Comparison of ENCODE assay signal across 30 cellular contexts in genomic region chr14:100721568-100721967, GRCh38. TPM values are rescaled to one million over a fixed set of nuclear protein-coding genes. Genes with fewer than 3 reads are reported as not detected.
"Had no signal": no experiment of that assay in that cellular context is flagged by ENCODE, and none has a peak within 500 bp of the region (broad histone marks: within the 10 kb centered on the region; RNA-seq: fewer than 3 reads in every experiment).

No MANE protein-coding gene starts in this region.

- H3K36me3 ChIP-seq: heart right ventricle, left lung, neutrophil, right atrium auricular region, spleen, tibial artery had no signal

- H3K9ac ChIP-seq: parathyroid adenoma had no signal

- H3K4me3 Mint-ChIP-seq: naive thymus-derived CD4-positive, alpha-beta T cell; stimulated activated memory B cell treated with anti-CD40 and anti-IgM and Interleukin-4, amounts not matched to agents 10 μg/mL and 1 μg/mL and 100 μg/mL, for 72 hours; type B pancreatic cell had no signal

- ATAC-seq: heart right ventricle; left cardiac atrium; left lung; naive thymus-derived CD4-positive, alpha-beta T cell; sciatic nerve; stimulated activated memory B cell treated with anti-CD40 and anti-IgM and Interleukin-4, amounts not matched to agents 10 μg/mL and 1 μg/mL and 100 μg/mL, for 72 hours; stimulated activated naive CD8-positive, alpha-beta T cell treated with anti-CD3 and anti-CD28 coated beads, Interleukin-15, Interleukin-2, amounts not matched to agents 100 U/mL and 50 U/mL, for 24 hours had no signal

- H3K9me3 ChIP-seq: left lung, neutrophil, right atrium auricular region, spleen, testis, tibial artery had no signal

- DNase-seq: dorsolateral prefrontal cortex; effector CD4-positive, alpha-beta T cell; foreskin melanocyte; glutamatergic neuron; heart right ventricle; hippocampal formation; left cardiac atrium; mammary epithelial cell; mesendoderm; midbrain; naive thymus-derived CD4-positive, alpha-beta T cell; spleen; stimulated activated CD4-positive, alpha-beta T cell treated with anti-CD3 and anti-CD28 coated beads, Interleukin-4, amount 100 ng/mL, for 4 hours; stimulated activated naive CD8-positive, alpha-beta T cell treated with anti-CD3 and anti-CD28 coated beads, Interleukin-15, Interleukin-2, amounts not matched to agents 100 U/mL and 50 U/mL, for 24 hours; substantia nigra; testis; tibial artery had no signal

- H2AFZ ChIP-seq: parathyroid adenoma had no signal

- H3K27ac ChIP-seq: dorsolateral prefrontal cortex, heart right ventricle, left lung, neutrophil, parathyroid adenoma, right atrium auricular region, spleen, testis, tibial artery had no signal

- H3K4me1 Mint-ChIP-seq: stimulated activated memory B cell treated with anti-CD40 and anti-IgM and Interleukin-4, amounts not matched to agents 10 μg/mL and 1 μg/mL and 100 μg/mL, for 72 hours had no signal

- FAIRE-seq: colon, islet of Langerhans had no signal

- H3K27ac Mint-ChIP-seq: naive thymus-derived CD4-positive, alpha-beta T cell; progenitor cell of endocrine pancreas; stimulated activated memory B cell treated with anti-CD40 and anti-IgM and Interleukin-4, amounts not matched to agents 10 μg/mL and 1 μg/mL and 100 μg/mL, for 72 hours; type B pancreatic cell had no signal

- H3K4me3 ChIP-seq: dorsolateral prefrontal cortex, heart right ventricle, left lung, right atrium auricular region, spleen, testis, tibial artery had no signal

- H3K36me3 Mint-ChIP-seq: naive thymus-derived CD4-positive, alpha-beta T cell; stimulated activated memory B cell treated with anti-CD40 and anti-IgM and Interleukin-4, amounts not matched to agents 10 μg/mL and 1 μg/mL and 100 μg/mL, for 72 hours had no signal

- H3K27me3 ChIP-seq: right atrium auricular region, testis had no signal

- H3K79me2 ChIP-seq: parathyroid adenoma had no signal

- H3K9me3 Mint-ChIP-seq: type B pancreatic cell had no signal

- H3K4me1 ChIP-seq: heart right ventricle, left lung, parathyroid adenoma, right atrium auricular region, testis, tibial artery had no signal

RNA-seq across cellular contexts. Expression of gene DLK1, which starts 5.1 kb away (rescaled TPM):
- total RNA-seq: kidney epithelial cell; lower leg skin; mammary epithelial cell; naive thymus-derived CD4-positive, alpha-beta T cell; omental fat pad; right atrium auricular region had no signal
- polyA plus RNA-seq: mammary epithelial cell; naive thymus-derived CD4-positive, alpha-beta T cell; spleen had no signal
